ENCODE assay signal across 28 cellular contexts in genomic region chr2:212066546-212066945, GRCh38.
DNase-seq lines count a peak whose midpoint lies in the region; ATAC-seq, FAIRE-seq and TF ChIP-seq lines count a peak whose summit lies in the region.
"Had no signal": no experiment of that assay in that cellular context is flagged by ENCODE, and none has a peak within 500 bp of the region (broad histone marks: within the 10 kb centered on the region; RNA-seq: fewer than 3 reads in every experiment).

No MANE protein-coding gene starts in this region.

- no peaks in the 10 kb centered on the region for H3K79me1 ChIP-seq in trophoblast cell (ENCODE audit: low read length)

- FAIRE-seq in astrocyte (lab: Jason Lieb, UNC) (no peak), bronchial epithelial cell (lab: Jason Lieb, UNC) (no peak)
- FAIRE-seq: A204.1, GM12878, GM12892, GM18507 had no signal

- H3K27ac Mint-ChIP-seq in astrocyte (ENCODE audit: unreplicated experiment) (no peak overlapping the region), immature natural killer cell (no peak overlapping the region)
- H3K27ac Mint-ChIP-seq: CD14-positive monocyte; CD4-positive, alpha-beta memory T cell; CD4-positive, CD25-positive, alpha-beta regulatory T cell; CD8-positive, alpha-beta memory T cell had no signal

- H3K27me3 Mint-ChIP-seq in astrocyte (ENCODE audit: low read depth, unreplicated experiment) (no peaks in the 10 kb centered on the region), immature natural killer cell (ENCODE audit: low read depth in 3 of 3) (peaks cover 0 to 4% (median 0%) of the 10 kb centered on the region in 3 donors)
- H3K27me3 Mint-ChIP-seq: CD4-positive, alpha-beta memory T cell; CD4-positive, CD25-positive, alpha-beta regulatory T cell had no signal

- H3K4me2 ChIP-seq in astrocyte (ENCODE audit: low read length) (no peak overlapping the region), trophoblast cell (ENCODE audit: low read length) (no peak overlapping the region)
- H3K4me2 ChIP-seq: BLaER1 had no signal

- H4K20me1 ChIP-seq in astrocyte (ENCODE audit: insufficient read depth, low read length) = no peaks in the 10 kb centered on the region
- H4K20me1 ChIP-seq: BLaER1 had no signal

- no peak overlapping the region for H2AFZ ChIP-seq in astrocyte (ENCODE audit: low read depth, low read length)
- no peak overlapping the region for H2AFZ ChIP-seq in trophoblast cell (ENCODE audit: insufficient read depth, low read length, poor library complexity)

- H3K79me2 ChIP-seq in astrocyte (ENCODE audit: insufficient read depth, low read length) (no peaks in the 10 kb centered on the region), trophoblast cell (ENCODE audit: control insufficient read depth, insufficient read depth, low read length, poor library complexity) (no peaks in the 10 kb centered on the region)

- no peak overlapping the region for H4K8ac ChIP-seq in trophoblast cell (ENCODE audit: low read depth, low read length)

- no CpG with 5 or more reads among the region's 2 CpGs for WGBS in trophoblast cell (ENCODE audit: extremely low coverage, insufficient coverage, insufficient read length)

- H3K9ac ChIP-seq in astrocyte (ENCODE audit: low read length) (no peak overlapping the region), trophoblast cell (ENCODE audit: low read length) (no peak overlapping the region)
- H3K9ac ChIP-seq: BLaER1 had no signal

- ATAC-seq in Right ventricle myocardium superior (ENCODE audit: poor library complexity) = no peak
- ATAC-seq: GM12878 had no signal

- no peaks in the 10 kb centered on the region for H3K36me3 Mint-ChIP-seq in astrocyte (ENCODE audit: low read depth, unreplicated experiment)
- no peaks in the 10 kb centered on the region for H3K36me3 Mint-ChIP-seq in immature natural killer cell
- H3K36me3 Mint-ChIP-seq: CD14-positive monocyte; CD4-positive, alpha-beta memory T cell; CD4-positive, CD25-positive, alpha-beta regulatory T cell; CD8-positive, alpha-beta memory T cell had no signal

- H3K36me3 ChIP-seq in astrocyte (ENCODE audit: insufficient read depth, low read length) = no peaks in the 10 kb centered on the region
- no peaks in the 10 kb centered on the region for H3K36me3 ChIP-seq in bronchial epithelial cell (ENCODE audit: control insufficient read depth, insufficient read depth, low read length)
- no peaks in the 10 kb centered on the region for H3K36me3 ChIP-seq in trophoblast cell (ENCODE audit: control insufficient read depth in 1 of 2, insufficient read depth in 2 of 2, low read length in 2 of 2)
- H3K36me3 ChIP-seq: BE2C, BLaER1 had no signal

- no peak overlapping the region for H4K12ac ChIP-seq in trophoblast cell (ENCODE audit: low read depth, low read length)

- no peak overlapping the region for H3K14ac ChIP-seq in trophoblast cell (ENCODE audit: low read length)

- intact Hi-C loops in Right ventricle myocardium superior (cut with DNase I) = no loop called here

- DNase-seq in astrocyte (ENCODE audit: low read depth) = peak; percentile 10
- peak; percentile 6 for DNase-seq in bronchial epithelial cell (ENCODE audit: low read depth)
- peak; percentile 5 to 66 for DNase-seq in trophoblast cell
- DNase-seq in retinal pigment epithelial cell (ENCODE audit: low read depth) = peak; percentile 4
- no peak for DNase-seq in stimulated activated CD4-positive, alpha-beta T cell treated with anti-CD3 and anti-CD28 coated beads, Interleukin-2, amount 100 ng/mL, for 24 hours
- no peak for DNase-seq in Right ventricle myocardium superior
- DNase-seq in immature natural killer cell = no peak
- DNase-seq: 8988T; ACHN; BE2C; C1 segment of cervical spinal cord; CD4-positive, alpha-beta memory T cell; CD4-positive, CD25-positive, alpha-beta regulatory T cell; CD8-positive, alpha-beta memory T cell; COR-L47; DMS 273 treated with DMSO at 0.1 percent for 48 hours; DMS153; DMS53; DMS79; DND-41; EL; GDM1 had no signal

- H2BK5ac ChIP-seq in trophoblast cell (ENCODE audit: low read depth, low read length, poor library complexity) = no peak overlapping the region

- no peak overlapping the region for H3K18ac ChIP-seq in trophoblast cell (ENCODE audit: low read length)

- TF ChIP-seq CTCF in astrocyte (IDR thresholded peaks at IDR 0.05; ENCODE audit: insufficient read depth, low read depth, low read length) = no peak
- no peak for TF ChIP-seq CTCF in bronchial epithelial cell (IDR thresholded peaks at IDR 0.05; ENCODE audit: insufficient read depth, low read length, severe bottlenecking)
- no peak for TF ChIP-seq CTCF in retinal pigment epithelial cell (conservative IDR thresholded peaks at IDR 0.05; ENCODE audit: low read depth, low read length)

- H2BK12ac ChIP-seq in trophoblast cell (ENCODE audit: low read length) = no peak overlapping the region

- H3K9me3 Mint-ChIP-seq in astrocyte (ENCODE audit: unreplicated experiment) (no peaks in the 10 kb centered on the region), immature natural killer cell (peaks cover 5 to 13% (median 9%) of the 10 kb centered on the region in 6 donors)

- no peak overlapping the region for H3K4ac ChIP-seq in trophoblast cell (ENCODE audit: low read depth, low read length)

- no peak overlapping the region for H2BK120ac ChIP-seq in trophoblast cell (ENCODE audit: insufficient read depth, low read length, poor library complexity)

- no peak overlapping the region for H3K4me3 ChIP-seq in astrocyte (ENCODE audit: insufficient read depth, low read depth, low read length)
- no peak overlapping the region for H3K4me3 ChIP-seq in bronchial epithelial cell (ENCODE audit: low read depth, low read length)
- no peak overlapping the region for H3K4me3 ChIP-seq in trophoblast cell (ENCODE audit: low read depth, low read length)
- no peak overlapping the region for H3K4me3 ChIP-seq in retinal pigment epithelial cell (ENCODE audit: low read length)
- H3K4me3 ChIP-seq: BLaER1, GM12878 had no signal

- H3K27me3 ChIP-seq in astrocyte (ENCODE audit: insufficient read depth, low read length) (no peaks in the 10 kb centered on the region), bronchial epithelial cell (ENCODE audit: control insufficient read depth, insufficient read depth, low read length) (no peaks in the 10 kb centered on the region), trophoblast cell (ENCODE audit: insufficient read depth, low read length) (no peaks in the 10 kb centered on the region)
- H3K27me3 ChIP-seq: BE2C, BLaER1 had no signal

- H3K4me1 Mint-ChIP-seq in astrocyte (ENCODE audit: low read depth, unreplicated experiment) = peaks cover 12% of the 10 kb centered on the region
- H3K4me1 Mint-ChIP-seq in immature natural killer cell = no peaks in the 10 kb centered on the region
- H3K4me1 Mint-ChIP-seq: CD14-positive monocyte; CD4-positive, alpha-beta memory T cell; CD4-positive, CD25-positive, alpha-beta regulatory T cell; CD8-positive, alpha-beta memory T cell had no signal

- H3K23ac ChIP-seq in trophoblast cell (ENCODE audit: low read length) = no peak overlapping the region

- H4K91ac ChIP-seq in trophoblast cell (ENCODE audit: low read depth, low read length) = no peak overlapping the region

- H3K27ac ChIP-seq in astrocyte (ENCODE audit: low read depth, low read length) (no peak overlapping the region), trophoblast cell (ENCODE audit: low read depth, low read length) (no peak overlapping the region)
- H3K27ac ChIP-seq: BLaER1 had no signal

- H2AK5ac ChIP-seq in trophoblast cell (ENCODE audit: low read length) = no peak overlapping the region

- H3K9me3 ChIP-seq in astrocyte (ENCODE audit: insufficient read depth, low read depth, low read length) (no peaks in the 10 kb centered on the region), trophoblast cell (ENCODE audit: insufficient read depth, low read depth, low read length) (no peaks in the 10 kb centered on the region)
- H3K9me3 ChIP-seq: BE2C, BLaER1 had no signal

- H3K4me1 ChIP-seq in astrocyte (ENCODE audit: insufficient read depth, low read length) = no peaks in the 10 kb centered on the region
- no peaks in the 10 kb centered on the region for H3K4me1 ChIP-seq in trophoblast cell (ENCODE audit: control insufficient read depth in 1 of 2, insufficient read depth in 2 of 2, low read length in 2 of 2)
- H3K4me1 ChIP-seq: BE2C, BLaER1 had no signal

- H3K4me3 Mint-ChIP-seq in astrocyte (ENCODE audit: unreplicated experiment) = no peak overlapping the region
- no peak overlapping the region for H3K4me3 Mint-ChIP-seq in immature natural killer cell
- H3K4me3 Mint-ChIP-seq: CD14-positive monocyte; CD4-positive, alpha-beta memory T cell; CD4-positive, CD25-positive, alpha-beta regulatory T cell; CD8-positive, alpha-beta memory T cell had no signal

Comparison
In these comparisons a context has a peak if more than half of its experiments do, and no peak if none do; other contexts are left out.
1. DNase-seq: peak in astrocyte (single experiment), bronchial epithelial cell (single experiment), trophoblast cell (2 of 2) and retinal pigment epithelial cell (single experiment); none in stimulated activated CD4-positive, alpha-beta T cell treated with anti-CD3 and anti-CD28 coated beads, Interleukin-2, amount 100 ng/mL, for 24 hours (0 of 2), Right ventricle myocardium superior (single experiment) and immature natural killer cell (0 of 3).